21 cellular contexts compared by ENCODE assay signal in genomic region chr5:58261605-58262004, GRCh38.
DNase-seq lines count a peak whose midpoint lies in the region; ATAC-seq and TF ChIP-seq lines count a peak whose summit lies in the region.
"Had no signal": no experiment of that assay in that cellular context is flagged by ENCODE, and none has a peak within 500 bp of the region (broad histone marks: within the 10 kb centered on the region; RNA-seq: fewer than 3 reads in every experiment).

No MANE protein-coding gene starts in this region.

- no peak overlapping the region for H3K4me3 Mint-ChIP-seq in mesothelial cell of epicardium
- H3K4me3 Mint-ChIP-seq in stimulated activated effector memory CD8-positive, alpha-beta T cell treated with anti-CD3 and anti-CD28 coated beads, Interleukin-12 subunit alpha, Interleukin-12 subunit beta, amount 100 ng/mL, for 72 hours: no peak overlapping the region
- H3K4me3 Mint-ChIP-seq: CD14-positive monocyte; stimulated activated naive B cell treated with anti-CD40 and anti-IgM and Interleukin-4, amounts not matched to agents 10 μg/mL and 1 μg/mL and 100 μg/mL, for 72 hours had no signal

- H3K9me3 ChIP-seq in hepatocyte (ENCODE audit: low read depth): no peaks in the 10 kb centered on the region
- H3K9me3 ChIP-seq: gastrocnemius medialis, ovary had no signal

- no peaks in the 10 kb centered on the region for H3K9me3 Mint-ChIP-seq in mesothelial cell of epicardium
- H3K9me3 Mint-ChIP-seq in stimulated activated effector memory CD8-positive, alpha-beta T cell treated with anti-CD3 and anti-CD28 coated beads, Interleukin-12 subunit alpha, Interleukin-12 subunit beta, amount 100 ng/mL, for 72 hours: peaks cover 2% of the 10 kb centered on the region

- no peak overlapping the region for H3K4me2 ChIP-seq in hepatocyte

- H3K36me3 ChIP-seq in hepatocyte (replicated peaks; ENCODE audit: insufficient read depth, low read depth): no peaks in the 10 kb centered on the region
- H3K36me3 ChIP-seq: gastrocnemius medialis, ovary, WERI-Rb-1 had no signal

- ATAC-seq in esophagus mucosa (peak; percentile 49), GM21529 (IDR thresholded peaks at IDR 0.05; ENCODE audit: unreplicated experiment) (no peak)
- ATAC-seq in stimulated activated effector memory CD8-positive, alpha-beta T cell treated with anti-CD3 and anti-CD28 coated beads, Interleukin-12 subunit alpha, Interleukin-12 subunit beta, amount 100 ng/mL, for 72 hours: no peak
- ATAC-seq: gastrocnemius medialis; stimulated activated naive B cell treated with anti-CD40 and anti-IgM and Interleukin-4, amounts not matched to agents 10 μg/mL and 1 μg/mL and 100 μg/mL, for 72 hours had no signal

- TF ChIP-seq CTCF in mesothelial cell of epicardium (IDR thresholded peaks at IDR 0.05; ENCODE audit: unreplicated experiment) (no peak), hepatocyte (IDR thresholded peaks at IDR 0.05; ENCODE audit: poor library complexity) (no peak)

- H3K36me3 Mint-ChIP-seq in mesothelial cell of epicardium: no peaks in the 10 kb centered on the region
- no peaks in the 10 kb centered on the region for H3K36me3 Mint-ChIP-seq in stimulated activated effector memory CD8-positive, alpha-beta T cell treated with anti-CD3 and anti-CD28 coated beads, Interleukin-12 subunit alpha, Interleukin-12 subunit beta, amount 100 ng/mL, for 72 hours
- H3K36me3 Mint-ChIP-seq: CD14-positive monocyte; stimulated activated naive B cell treated with anti-CD40 and anti-IgM and Interleukin-4, amounts not matched to agents 10 μg/mL and 1 μg/mL and 100 μg/mL, for 72 hours had no signal

- no peaks in the 10 kb centered on the region for H3K9me2 ChIP-seq in hepatocyte (replicated peaks; ENCODE audit: insufficient read depth)

- no peaks in the 10 kb centered on the region for H3K27me3 ChIP-seq in hepatocyte
- H3K27me3 ChIP-seq: dorsolateral prefrontal cortex, gastrocnemius medialis, ovary had no signal

- peaks cover 49% of the 10 kb centered on the region for H3K4me1 Mint-ChIP-seq in mesothelial cell of epicardium
- H3K4me1 Mint-ChIP-seq in stimulated activated effector memory CD8-positive, alpha-beta T cell treated with anti-CD3 and anti-CD28 coated beads, Interleukin-12 subunit alpha, Interleukin-12 subunit beta, amount 100 ng/mL, for 72 hours: no peaks in the 10 kb centered on the region
- H3K4me1 Mint-ChIP-seq: CD14-positive monocyte; stimulated activated naive B cell treated with anti-CD40 and anti-IgM and Interleukin-4, amounts not matched to agents 10 μg/mL and 1 μg/mL and 100 μg/mL, for 72 hours had no signal

- H3K4me3 ChIP-seq in hepatocyte: no peak overlapping the region
- H3K4me3 ChIP-seq: dorsolateral prefrontal cortex, gastrocnemius medialis, ovary had no signal

- H3K79me2 ChIP-seq in hepatocyte: no peaks in the 10 kb centered on the region

- H3K27ac ChIP-seq in hepatocyte: no peak overlapping the region
- H3K27ac ChIP-seq: dorsolateral prefrontal cortex, gastrocnemius medialis, ovary, WERI-Rb-1 had no signal

- 70% methylated on average over 4 of the region's 4 CpGs for WGBS in hepatocyte (ENCODE audit: low lambda C conversion rate, missing lambda C conversion rate)

- H2AFZ ChIP-seq in hepatocyte: no peak overlapping the region

- no peaks in the 10 kb centered on the region for H3K27me3 Mint-ChIP-seq in mesothelial cell of epicardium (ENCODE audit: low read depth)
- H3K27me3 Mint-ChIP-seq: stimulated activated naive B cell treated with anti-CD40 and anti-IgM and Interleukin-4, amounts not matched to agents 10 μg/mL and 1 μg/mL and 100 μg/mL, for 72 hours had no signal

- no peaks in the 10 kb centered on the region for H3K4me1 ChIP-seq in hepatocyte (ENCODE audit: insufficient read depth)

- H4K20me1 ChIP-seq in hepatocyte (ENCODE audit: insufficient read depth, poor library complexity, severe bottlenecking): no peaks in the 10 kb centered on the region

- peak; percentile 75 for DNase-seq in EH (ENCODE audit: low read depth)
- peak; percentile 26 for DNase-seq in NCI-H446 treated with DMSO at 0.1 percent for 48 hours (lab: John Stamatoyannopoulos, UW)
- no peak for DNase-seq in mesothelial cell of epicardium (ENCODE audit: low spot score in 2 of 2, unreplicated experiment in 2 of 2)
- no peak for DNase-seq in iPS-NIHi11 (ENCODE audit: low spot score)
- DNase-seq in hepatocyte (ENCODE audit: low spot score): no peak
- DNase-seq in stimulated activated effector memory CD8-positive, alpha-beta T cell treated with anti-CD3 and anti-CD28 coated beads, Interleukin-12 subunit alpha, Interleukin-12 subunit beta, amount 100 ng/mL, for 72 hours (ENCODE audit: low spot score in 2 of 2): no peak
- DNase-seq: activated effector memory CD4-positive, alpha-beta T cell treated with anti-CD3 and anti-CD28 coated beads, Interleukin-2, amount 50 U/mL, for 16 hours; aorta; DND-41; dorsolateral prefrontal cortex; gastrocnemius medialis; NCI-H1930; NCI-H524 treated with DMSO at 0.1 percent for 48 hours; ovary; small intestine; stimulated activated naive B cell treated with anti-CD40 and anti-IgM and Interleukin-4, amounts not matched to agents 10 μg/mL and 1 μg/mL and 100 μg/mL, for 72 hours; SW 1271; WERI-Rb-1 had no signal

- peak overlapping the region; percentile 79 for H3K27ac Mint-ChIP-seq in mesothelial cell of epicardium
- H3K27ac Mint-ChIP-seq in stimulated activated effector memory CD8-positive, alpha-beta T cell treated with anti-CD3 and anti-CD28 coated beads, Interleukin-12 subunit alpha, Interleukin-12 subunit beta, amount 100 ng/mL, for 72 hours: no peak overlapping the region
- H3K27ac Mint-ChIP-seq: CD14-positive monocyte; stimulated activated naive B cell treated with anti-CD40 and anti-IgM and Interleukin-4, amounts not matched to agents 10 μg/mL and 1 μg/mL and 100 μg/mL, for 72 hours had no signal

Comparison
In these comparisons a context has a peak if more than half of its experiments do, and no peak if none do; other contexts are left out.
1. DNase-seq: peak in EH (single experiment) and NCI-H446 treated with DMSO at 0.1 percent for 48 hours (single experiment); none in mesothelial cell of epicardium (0 of 2), iPS-NIHi11 (single experiment), hepatocyte (single experiment) and stimulated activated effector memory CD8-positive, alpha-beta T cell treated with anti-CD3 and anti-CD28 coated beads, Interleukin-12 subunit alpha, Interleukin-12 subunit beta, amount 100 ng/mL, for 72 hours (0 of 2).